In the genomic region with DNA sequence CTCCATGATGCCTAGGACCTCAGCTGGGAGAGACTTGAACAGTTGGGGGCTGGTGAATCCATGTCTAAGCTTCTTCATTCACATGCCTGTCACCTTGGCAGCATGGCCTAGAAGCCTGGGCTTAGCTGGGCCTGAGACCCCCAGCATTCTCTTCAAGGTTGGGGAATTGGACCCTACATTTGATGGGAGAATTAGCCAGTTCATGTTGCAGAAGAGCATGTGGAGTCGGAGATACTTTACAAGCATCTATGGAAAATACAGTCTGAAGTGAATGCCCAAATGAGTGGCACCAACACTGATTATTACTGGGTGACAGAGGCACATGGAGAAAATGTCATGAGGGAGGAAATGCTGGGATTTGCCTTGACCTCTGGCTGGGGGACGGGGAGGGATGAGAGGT, we compare ENCODE assay signal across 19 cellular contexts.
DNase-seq lines count a peak whose midpoint lies in the region; ATAC-seq and TF ChIP-seq lines count a peak whose summit lies in the region.
"Had no signal": no experiment of that assay in that cellular context is flagged by ENCODE, and none has a peak within 500 bp of the region (broad histone marks: within the 10 kb centered on the region; RNA-seq: fewer than 3 reads in every experiment).

No MANE protein-coding gene starts in this region.

- no peak overlapping the region for H2AFZ ChIP-seq in hepatocyte

- CTCF ChIA-PET in Caco-2 (lab: Charles Lee), result no interaction called here

- H3K9me3 ChIP-seq in Caco-2 (0 out of 2 replicates have a peak, but pooled peaks cover 2% of the 10 kb centered on the region), hepatocyte (ENCODE audit: low read depth) (no peaks in the 10 kb centered on the region), vagina (no peaks in the 10 kb centered on the region)

- no TSS peak for BruUV-seq in Caco-2 (replicated peaks; lab: Mats Ljungman, UMichigan)

- no peaks in the 10 kb centered on the region for H3K9me3 Mint-ChIP-seq in Caco-2 (ENCODE audit: unreplicated experiment)

- H3K27ac Mint-ChIP-seq in Caco-2 (ENCODE audit: unreplicated experiment), result peak overlapping the region; percentile 73
- H3K27ac Mint-ChIP-seq: CD4-positive, alpha-beta memory T cell had no signal

- TF ChIP-seq CTCF in Caco-2 (IDR thresholded peaks at IDR 0.05; ENCODE audit: insufficient read depth in 1 of 2, low read depth in 1 of 2, low read length in 1 of 2, severe bottlenecking in 1 of 2, unreplicated experiment in 1 of 2) (no peak), coronary artery (IDR thresholded peaks at IDR 0.05) (no peak), hepatocyte (IDR thresholded peaks at IDR 0.05; ENCODE audit: poor library complexity) (no peak), vagina (IDR thresholded peaks at IDR 0.05) (no peak)

- ATAC-seq in GM19351 (IDR thresholded peaks at IDR 0.05; ENCODE audit: unreplicated experiment) (no peak), GM21423 (IDR thresholded peaks at IDR 0.05; ENCODE audit: unreplicated experiment) (no peak)
- ATAC-seq: GM12878 had no signal

- 100% methylated on average over 2 of the region's 2 CpGs for WGBS in hepatocyte (ENCODE audit: low lambda C conversion rate, missing lambda C conversion rate)

- no peak overlapping the region for H3K4me3 ChIP-seq in Caco-2 (ENCODE audit: low read depth, low read length)
- no peak overlapping the region for H3K4me3 ChIP-seq in coronary artery
- H3K4me3 ChIP-seq in hepatocyte, result no peak overlapping the region
- no peak overlapping the region for H3K4me3 ChIP-seq in vagina
- H3K4me3 ChIP-seq: GM12878 had no signal

- H3K36me3 ChIP-seq in Caco-2 (ENCODE audit: control insufficient read depth, insufficient read depth, low read length) (no peaks in the 10 kb centered on the region), hepatocyte (replicated peaks; ENCODE audit: insufficient read depth, low read depth) (no peaks in the 10 kb centered on the region), vagina (no peaks in the 10 kb centered on the region)

- TF ChIP-seq POLR2A in vagina (IDR thresholded peaks at IDR 0.05), result no peak

- peaks cover 32% of the 10 kb centered on the region for H3K4me1 ChIP-seq in Caco-2
- peaks cover 27% of the 10 kb centered on the region for H3K4me1 ChIP-seq in hepatocyte (ENCODE audit: insufficient read depth)
- peaks cover 8% of the 10 kb centered on the region for H3K4me1 ChIP-seq in vagina

- POLR2A ChIA-PET in Caco-2 (lab: Charles Lee), result interaction anchor here (0.6 kb wide), 1 partner anchor 12 kb away, joined by 3 read pairs; no protein-coding TSS in a partner anchor

- DNase-seq in Caco-2 (no peak), coronary artery (ENCODE audit: low spot score) (peak; percentile 33), hepatocyte (ENCODE audit: low spot score) (no peak), vagina (ENCODE audit: extremely low spot score in 2 of 2) (peak; percentile 52 to 72), RPMI8226 (no peak)
- DNase-seq: 8988T; C1 segment of cervical spinal cord; CD4-positive, alpha-beta memory T cell; COR-L47; DMS 273 treated with DMSO at 0.1 percent for 48 hours; DMS79; EL; GDM1; GOT3; H7; HCEC 1CT had no signal

- H3K4me2 ChIP-seq in hepatocyte, result peak overlapping the region; percentile 0

- no peaks in the 10 kb centered on the region for H3K79me2 ChIP-seq in hepatocyte

- no peak overlapping the region for H3K4me3 Mint-ChIP-seq in Caco-2 (ENCODE audit: unreplicated experiment)
- H3K4me3 Mint-ChIP-seq: CD4-positive, alpha-beta memory T cell had no signal

- H3K9me2 ChIP-seq in hepatocyte (replicated peaks; ENCODE audit: insufficient read depth), result no peaks in the 10 kb centered on the region

- peaks cover 11% of the 10 kb centered on the region for H3K36me3 Mint-ChIP-seq in Caco-2 (ENCODE audit: insufficient read depth, unreplicated experiment)
- H3K36me3 Mint-ChIP-seq: CD4-positive, alpha-beta memory T cell had no signal

- peaks cover 44% of the 10 kb centered on the region for H3K4me1 Mint-ChIP-seq in Caco-2 (ENCODE audit: low read depth, unreplicated experiment)
- H3K4me1 Mint-ChIP-seq: CD4-positive, alpha-beta memory T cell had no signal

- intact Hi-C loops in Caco-2 (cut with micrococcal nuclease; ENCODE audit: unreplicated experiment) (loop anchor here (2.0 kb wide), 1 partner anchor 67 kb away; no protein-coding TSS in a partner anchor), vagina (cut with DNase I) (no loop called here)

- H3K27ac ChIP-seq in coronary artery (no peak overlapping the region), hepatocyte (peak overlapping the region; percentile 87), vagina (no peak overlapping the region)

- no peaks in the 10 kb centered on the region for H4K20me1 ChIP-seq in hepatocyte (ENCODE audit: insufficient read depth, poor library complexity, severe bottlenecking)

- H3K27me3 ChIP-seq in Caco-2 (replicated peaks; ENCODE audit: control insufficient read depth, insufficient read depth, low read length), result no peaks in the 10 kb centered on the region
- H3K27me3 ChIP-seq in hepatocyte, result no peaks in the 10 kb centered on the region
- H3K27me3 ChIP-seq in vagina, result no peaks in the 10 kb centered on the region

- H3K27me3 Mint-ChIP-seq in Caco-2 (ENCODE audit: insufficient read depth, unreplicated experiment), result no peaks in the 10 kb centered on the region

Comparison
In these comparisons a context has a peak if more than half of its experiments do, and no peak if none do; other contexts are left out.
1. DNase-seq: peak in coronary artery (single experiment) and vagina (2 of 2); none in Caco-2 (0 of 2), hepatocyte (single experiment) and RPMI8226 (single experiment).